8 cellular contexts compared by ENCODE assay signal in the genomic region with DNA sequence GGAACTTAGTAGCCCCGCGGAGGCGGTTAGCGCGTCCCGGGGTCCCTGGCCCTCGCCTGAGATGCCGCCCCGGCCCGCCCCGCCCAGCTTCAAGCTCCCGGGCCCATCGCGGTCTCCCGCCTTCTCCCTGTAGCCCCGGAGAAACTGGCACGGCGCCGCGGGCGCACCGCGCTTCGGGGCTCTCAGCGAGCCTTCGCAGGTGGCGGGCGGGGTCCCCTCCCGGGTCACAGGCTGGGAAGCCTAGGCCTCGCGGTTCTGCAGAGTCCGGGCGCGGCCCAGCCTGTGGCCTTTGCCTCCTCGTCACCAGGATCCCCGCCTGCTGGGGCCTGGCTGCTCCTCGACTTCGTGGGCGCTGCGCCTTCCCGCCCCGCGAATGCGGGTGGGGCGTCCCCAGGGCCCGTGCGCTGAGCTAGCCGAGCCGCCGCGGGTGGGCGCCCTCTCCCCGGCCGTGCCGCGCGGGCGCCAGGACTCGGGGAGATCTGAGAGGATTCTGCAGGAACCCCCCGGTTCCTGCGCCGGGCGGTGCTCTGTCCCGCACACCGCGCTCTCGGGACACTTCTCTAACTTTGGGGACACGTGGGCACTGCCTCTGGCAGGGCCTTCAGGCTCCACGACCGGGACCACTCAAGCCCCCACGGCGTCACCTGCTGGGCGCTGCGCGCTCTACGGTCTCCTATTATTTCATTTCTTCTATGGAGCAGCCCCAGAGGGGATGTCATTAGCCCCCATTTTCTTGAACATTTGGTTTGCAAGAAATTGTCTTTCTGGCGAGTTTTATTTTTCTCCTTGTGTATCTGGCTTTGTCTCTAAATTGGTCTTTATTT. TPM values are rescaled to one million over a fixed set of nuclear protein-coding genes. Genes with fewer than 3 reads are reported as not detected.
DNase-seq lines count a peak whose midpoint lies in the region; ATAC-seq, FAIRE-seq and TF ChIP-seq lines count a peak whose summit lies in the region.

No MANE protein-coding gene starts in this region.

- CTCF ChIA-PET in IMR-90 (lab: Yijun Ruan, JAX) (interaction anchor here (0.6 to 2.0 kb wide), 10 partner anchors 11 to 344 kb away, joined by 3 to 8 read pairs (median 3); no protein-coding TSS in a partner anchor), K562 (lab: Yijun Ruan, JAX; ENCODE audit: low intra/inter-chr PET ratio) (interaction anchor here (0.6 kb wide), 1 partner anchor 48 kb away, joined by 4 read pairs; no protein-coding TSS in a partner anchor)

- H3K23ac ChIP-seq in IMR-90 (ENCODE audit: low read depth, low read length), result peak overlapping the region; percentile 31; the same call in 1 of the 2 replicates

- H3K9ac ChIP-seq in IMR-90 (ENCODE audit: low read depth, low read length) (peak overlapping the region; percentile 40; the same call in 1 of the 2 replicates), K562 (ENCODE audit: insufficient read depth in 1 of 2, low read depth in 2 of 2, low read length in 2 of 2) (peak overlapping the region; percentile 69 to 90)

- POLR2A ChIA-PET in IMR-90 (lab: Charles Lee; ENCODE audit: unreplicated experiment), result interaction anchor here (0.6 kb wide), 2 partner anchors 108 to 849 kb away, joined by 3 to 4 read pairs; a partner anchor contains a TSS
- POLR2A ChIA-PET in K562 (lab: Yijun Ruan, JAX), result interaction anchor here (0.7 to 1.1 kb wide), 2 partner anchors 15 to 28 kb away, joined by 4 to 6 read pairs; no protein-coding TSS in a partner anchor

- intact Hi-C loops in IMR-90 (cut with micrococcal nuclease), result loop anchor here (1.0 to 5.0 kb wide), 5 partner anchors 48 to 344 kb away; a partner anchor contains a TSS
- intact Hi-C loops in K562 (cut with micrococcal nuclease), result loop anchor here (1.0 to 10.0 kb wide), 5 partner anchors 46 to 336 kb away; a partner anchor contains a TSS

- peaks cover 36% of the 10 kb centered on the region for H3K4me1 Mint-ChIP-seq in T-helper 2 cell treated with Interferon-gamma antibody and Interleukin-4, amounts not matched to agents 5 μg/mL and 100 μg/mL, for 36 hours (ENCODE audit: low read depth)

- H4K5ac ChIP-seq in IMR-90 (ENCODE audit: low read depth, low read length), result no peak overlapping the region

- H3K27ac ChIP-seq in IMR-90 (ENCODE audit: insufficient read depth, low read length), result peak overlapping the region; percentile 43
- peak overlapping the region; percentile 75 for H3K27ac ChIP-seq in K562 (ENCODE audit: extremely low read depth, low read depth, low read length)

- TF ChIP-seq CTCF in IMR-90 (conservative IDR thresholded peaks at IDR 0.05; ENCODE audit: low read depth, low read length), result peak; percentile 56
- peak; percentile 56 to 67 (median 66) for TF ChIP-seq CTCF in K562 (IDR thresholded peaks at IDR 0.05 in 2 of 3, conservative IDR thresholded peaks at IDR 0.05 in 1 of 3; ENCODE audit: insufficient read depth in 2 of 3, low read depth in 1 of 3, low read length in 3 of 3)
- TF ChIP-seq CTCF in kidney epithelial cell (IDR thresholded peaks at IDR 0.05; ENCODE audit: insufficient read depth, low read length, poor library complexity, severe bottlenecking), result peak; percentile 56

- peak overlapping the region; percentile 86 for H3K4me3 Mint-ChIP-seq in T-helper 2 cell treated with Interferon-gamma antibody and Interleukin-4, amounts not matched to agents 5 μg/mL and 100 μg/mL, for 36 hours

- peak overlapping the region; percentile 52; the same call in 1 of the 2 replicates for H3K14ac ChIP-seq in IMR-90 (replicated peaks; ENCODE audit: low read depth, low read length)

- peak; percentile 44 for ATAC-seq in GM21576 (IDR thresholded peaks at IDR 0.05; ENCODE audit: unreplicated experiment)
- ATAC-seq in IMR-90 (ENCODE audit: low read depth), result peak; percentile 58
- peak; percentile 66 for ATAC-seq in K562

- in situ Hi-C loops in IMR-90 (cut with MboI; ENCODE audit: low sequenced_read_pairs) (no loop called here), K562 (cut with MboI) (no loop called here)

- H4K8ac ChIP-seq in IMR-90 (ENCODE audit: low read depth in 2 of 2, low read length in 2 of 2), result peak overlapping the region in 1 of 2 experiments; percentile 74; a peak in 1 of 4 replicates

- peaks cover 44% of the 10 kb centered on the region for H3K79me2 ChIP-seq in K562 (ENCODE audit: control insufficient read depth, insufficient read depth, low read length)

- peak overlapping the region; percentile 79 for H2BK5ac ChIP-seq in IMR-90 (ENCODE audit: low read depth, low read length, poor library complexity, severe bottlenecking)

- peak overlapping the region; percentile 68 for H3K4ac ChIP-seq in IMR-90 (ENCODE audit: low read depth, low read length)

- H3K9me3 ChIP-seq in IMR-90 (ENCODE audit: control insufficient read depth, insufficient read depth, low read length) (no peaks in the 10 kb centered on the region), K562 (replicated peaks; ENCODE audit: control insufficient read depth, insufficient read depth, low read depth, low read length) (no peaks in the 10 kb centered on the region)

- peaks cover 21% of the 10 kb centered on the region for H3K27me3 Mint-ChIP-seq in T-helper 2 cell treated with Interferon-gamma antibody and Interleukin-4, amounts not matched to agents 5 μg/mL and 100 μg/mL, for 36 hours (ENCODE audit: low read depth)

- H3K9me3 Mint-ChIP-seq in T-helper 2 cell treated with Interferon-gamma antibody and Interleukin-4, amounts not matched to agents 5 μg/mL and 100 μg/mL, for 36 hours, result no peaks in the 10 kb centered on the region

- H2BK120ac ChIP-seq in IMR-90 (ENCODE audit: low read depth, low read length), result peak overlapping the region; percentile 29

- peak overlapping the region; percentile 97 for H2AK9ac ChIP-seq in IMR-90 (replicated peaks; ENCODE audit: low read depth, low read length, poor library complexity)

- peaks cover 18 to 40% of the 10 kb centered on the region in 2 experiments for H3K79me1 ChIP-seq in IMR-90 (ENCODE audit: low read depth in 1 of 2, low read length in 2 of 2)

- TF ChIP-seq EP300 in K562 (IDR thresholded peaks at IDR 0.05; ENCODE audit: low read length), result no peak

- peaks cover 20% of the 10 kb centered on the region for H3K4me1 ChIP-seq in IMR-90 (ENCODE audit: control insufficient read depth, insufficient read depth, low read length)
- H3K4me1 ChIP-seq in K562 (replicated peaks in 1 of 2; ENCODE audit: control insufficient read depth in 2 of 2, insufficient read depth in 2 of 2, low read length in 2 of 2), result peaks cover 17 to 52% of the 10 kb centered on the region in 2 experiments

- no TSS peak for BruUV-seq in IMR-90 (replicated peaks; lab: Mats Ljungman, UMichigan)
- BruUV-seq in K562 (replicated peaks; lab: Mats Ljungman, UMichigan), result TSS peak; percentile 72

- H3K27ac Mint-ChIP-seq in T-helper 2 cell treated with Interferon-gamma antibody and Interleukin-4, amounts not matched to agents 5 μg/mL and 100 μg/mL, for 36 hours, result peak overlapping the region; percentile 93

- H3K4me3 ChIP-seq in IMR-90 (ENCODE audit: insufficient read depth, low read depth, low read length) (peak overlapping the region; percentile 81), K562 (peak overlapping the region; percentile 70), kidney epithelial cell (ENCODE audit: low read depth, low read length) (peak overlapping the region; percentile 59)

- TF ChIP-seq RAD21 in IMR-90 (IDR thresholded peaks at IDR 0.05; ENCODE audit: low read length), result peak; percentile 54
- peak; percentile 21 to 58; a peak in 3 of 4 replicates for TF ChIP-seq RAD21 in K562 (CRISPR knock-in tag; conservative IDR thresholded peaks at IDR 0.05 in 1 of 2, IDR thresholded peaks at IDR 0.05 in 1 of 2)

- no peak for FAIRE-seq in K562 (lab: Jason Lieb, UNC)

- H2AFZ ChIP-seq in IMR-90 (replicated peaks; ENCODE audit: low read length, poor library complexity), result peak overlapping the region; percentile 93
- H2AFZ ChIP-seq in K562 (ENCODE audit: low read depth, low read length), result peak overlapping the region; percentile 82

- H3K18ac ChIP-seq in IMR-90 (ENCODE audit: low read depth, low read length), result no peak overlapping the region

- no peak overlapping the region for H2BK20ac ChIP-seq in IMR-90 (ENCODE audit: low read depth, low read length)

- H2BK15ac ChIP-seq in IMR-90 (ENCODE audit: low read depth, low read length), result no peak overlapping the region

- H3K36me3 ChIP-seq in IMR-90 (ENCODE audit: control insufficient read depth, insufficient read depth, low read length) (no peaks in the 10 kb centered on the region), K562 (ENCODE audit: control insufficient read depth, insufficient read depth, low read length) (no peaks in the 10 kb centered on the region), kidney epithelial cell (ENCODE audit: control insufficient read depth, insufficient read depth, low read length) (no peaks in the 10 kb centered on the region)

- H3K27me3 ChIP-seq in IMR-90 (ENCODE audit: control insufficient read depth, insufficient read depth, low read length) (no peaks in the 10 kb centered on the region; the same call in 1 of the 2 replicates), K562 (ENCODE audit: control insufficient read depth in 2 of 2, insufficient read depth in 2 of 2, low read length in 2 of 2) (no peaks in the 10 kb centered on the region), kidney epithelial cell (ENCODE audit: control insufficient read depth, insufficient read depth, low read length) (no peaks in the 10 kb centered on the region)

- H3K4me2 ChIP-seq in IMR-90 (ENCODE audit: low read depth, low read length), result peak overlapping the region; percentile 48
- peak overlapping the region; percentile 77 for H3K4me2 ChIP-seq in K562 (ENCODE audit: insufficient read depth, low read length)

- peaks cover 19% of the 10 kb centered on the region for H3K9me1 ChIP-seq in IMR-90 (ENCODE audit: insufficient read depth, low read length)
- no peaks in the 10 kb centered on the region for H3K9me1 ChIP-seq in K562 (ENCODE audit: control insufficient read depth, insufficient read depth, low read length)

- WGBS in IMR-90 (ENCODE audit: extremely low coverage in 2 of 2, insufficient read length in 1 of 2), 2 experiments, result 1% methylated on average over 50 of the region's 77 CpGs; no CpG with 5 or more reads in 1 of the 2 experiments
- WGBS in K562 (ENCODE audit: insufficient coverage, low coverage, missing lambda C conversion rate), result 2% methylated on average over 28 of the region's 77 CpGs

- H4K20me1 ChIP-seq in IMR-90 (ENCODE audit: insufficient read depth, low read length) (peaks cover 36% of the 10 kb centered on the region), K562 (replicated peaks; ENCODE audit: control insufficient read depth, insufficient read depth, low read length) (0 out of 2 replicates have a peak, but pooled peaks cover 5% of the 10 kb centered on the region)

- peaks cover 9% of the 10 kb centered on the region for H3K36me3 Mint-ChIP-seq in T-helper 2 cell treated with Interferon-gamma antibody and Interleukin-4, amounts not matched to agents 5 μg/mL and 100 μg/mL, for 36 hours (ENCODE audit: low read depth)

- H3K56ac ChIP-seq in IMR-90 (ENCODE audit: extremely low read depth, insufficient read depth, low read length), result no peak overlapping the region

- peak overlapping the region; percentile 61 for H4K91ac ChIP-seq in IMR-90 (ENCODE audit: insufficient read depth, low read depth, low read length)

- dilution Hi-C loops in IMR-90 (cut with HindIII; ENCODE audit: low sequenced_read_pairs, unreplicated experiment), result no loop called here

- H2AK5ac ChIP-seq in IMR-90 (ENCODE audit: low read depth, low read length), result no peak overlapping the region

- no peak; the same call in 1 of the 2 replicates for TF ChIP-seq POLR2A in IMR-90 (IDR thresholded peaks at IDR 0.05; ENCODE audit: low read depth, low read length)
- peak; percentile 21 for TF ChIP-seq POLR2A in K562 (conservative IDR thresholded peaks at IDR 0.05)

- DNase-seq in EH (ENCODE audit: low read depth), result peak; percentile 64
- DNase-seq in IMR-90, result peak; percentile 49
- DNase-seq in T-helper 2 cell treated with Interferon-gamma antibody and Interleukin-4, amounts not matched to agents 5 μg/mL and 100 μg/mL, for 36 hours (ENCODE audit: low spot score), result peak; percentile 58
- DNase-seq in K562 (ENCODE audit: extremely low read depth in 1 of 4, low spot score in 3 of 4), result peak; percentile 65 to 77 (median 74)
- no peak for DNase-seq in kidney epithelial cell (ENCODE audit: low read depth)
- peak; percentile 63 for DNase-seq in stimulated activated CD4-positive, alpha-beta T cell treated with anti-CD3 and anti-CD28 coated beads, Interleukin-1b, Interleukin-23, amount 100 ng/mL, for 48 hours
- no peak for DNase-seq in NCI-H128 (lab: John Stamatoyannopoulos, UW; ENCODE audit: unreplicated experiment)

RNA-seq across cellular contexts. Expression of a gene that starts 0.7 kb away (rescaled TPM):
- 35.3 and 55.5 TPM in 2 replicates for total RNA-seq in IMR-90 (2012; rRNA removed)
- 77.0 and 89.7 TPM in 2 replicates for polyA plus RNA-seq in IMR-90 (2012; rRNA removed)
- polyA plus RNA-seq in IMR-90 (2012; cell fraction: cytosol; rRNA removed), result 29.0 and 54.5 TPM in 2 replicates
- polyA plus RNA-seq in IMR-90 (2012; cell fraction: nucleus; rRNA removed; ENCODE audit: low replicate concordance), result 9.4 and 39.2 TPM in 2 replicates
- 9.5 and 17.1 TPM in 2 replicates for total RNA-seq in K562 (2011; cell fraction: chromatin; rRNA removed; ENCODE audit: low replicate concordance)
- total RNA-seq in K562 (2011; cell fraction: nucleolus; rRNA removed), result 9.5 and 11.8 TPM in 2 replicates
- total RNA-seq in K562 (2011; cell fraction: nucleoplasm; rRNA removed), result 15.0 and 25.7 TPM in 2 replicates
- 47.6 and 61.8 TPM in 2 replicates for total RNA-seq in K562 (2014; rRNA removed)
- total RNA-seq in K562 (2014; rRNA removed; fragmentation: Illumina TruSeq; extraction: Trizol), result 67.5 and 76.1 TPM in 2 replicates
- total RNA-seq in K562 (2015; rRNA removed; fragmentation: Illumina TruSeq; extraction: Trizol), result 62.1 and 62.4 TPM in 2 replicates
- 56.6 and 59.1 TPM in 2 replicates for total RNA-seq in K562 (2021)
- polyA plus RNA-seq in K562 (2011; rRNA removed), result 89.3 and 123 TPM in 2 replicates
- 23.5 and 39.7 TPM in 2 replicates for polyA plus RNA-seq in K562 (2011; cell fraction: cytosol; rRNA removed)
- 17.6 and 25.4 TPM in 2 replicates for polyA plus RNA-seq in K562 (2011; cell fraction: nucleus; rRNA removed)
- polyA plus RNA-seq in K562 (2012), result 72.6 and 102 TPM in 2 replicates
- 81.1 and 91.4 TPM in 2 replicates for polyA plus RNA-seq in K562 (2014; fragmentation: Illumina TruSeq; extraction: Trizol)
- 10 to 100 TPM; 31.9 to 43.7 TPM for polyA plus RNA-seq in K562 (2014; fragmentation: Nextera tagmentation; extraction: Ambion mirVana)
- 79.2 and 104 TPM in 2 replicates for polyA plus RNA-seq in K562 (2014; rRNA removed)
- polyA minus RNA-seq in K562 (2011; rRNA and poly(A)+ RNA removed), result 48.6 and 52.8 TPM in 2 replicates
- 21.9 and 24.2 TPM in 2 replicates for polyA minus RNA-seq in K562 (2011; cell fraction: cytosol; rRNA and poly(A)+ RNA removed)
- polyA minus RNA-seq in K562 (2011; cell fraction: nucleus; rRNA and poly(A)+ RNA removed), result 4.6 and 9.9 TPM in 2 replicates
- total RNA-seq in kidney epithelial cell, result 35.1 and 43.7 TPM in 2 replicates

RNA-seq across cellular contexts. Expression of a gene that starts 53.6 kb away (rescaled TPM):
- total RNA-seq in IMR-90 (2012; rRNA removed) (28.0 and 44.2 TPM in 2 replicates), K562 (2014; rRNA removed) (26.0 and 34.0 TPM in 2 replicates), K562 (2014; rRNA removed; fragmentation: Illumina TruSeq; extraction: Trizol) (53.6 and 58.2 TPM in 2 replicates), K562 (2015; rRNA removed; fragmentation: Illumina TruSeq; extraction: Trizol) (44.0 and 45.3 TPM in 2 replicates), K562 (2021) (119 and 126 TPM in 2 replicates), kidney epithelial cell (43.0 and 49.0 TPM in 2 replicates)
- polyA plus RNA-seq in IMR-90 (2012; rRNA removed) (62.9 and 83.5 TPM in 2 replicates), K562 (2011; rRNA removed) (113 and 116 TPM in 2 replicates), K562 (2014; fragmentation: Illumina TruSeq; extraction: Trizol) (101 and 112 TPM in 2 replicates), K562 (2014; fragmentation: Nextera tagmentation; extraction: Ambion mirVana) (10 to 100 TPM; 22.5 to 30.8 TPM), K562 (2014; rRNA removed) (89.3 and 98.7 TPM in 2 replicates)
- 14.1 and 19.3 TPM in 2 replicates for polyA plus RNA-seq in IMR-90 (2012; cell fraction: cytosol; rRNA removed)
- polyA plus RNA-seq in IMR-90 (2012; cell fraction: nucleus; rRNA removed; ENCODE audit: low replicate concordance), result 63.6 and 388 TPM in 2 replicates
- 198 and 514 TPM in 2 replicates for total RNA-seq in K562 (2011; cell fraction: chromatin; rRNA removed; ENCODE audit: low replicate concordance)
- total RNA-seq in K562 (2011; cell fraction: nucleolus; rRNA removed), result 93.2 and 115 TPM in 2 replicates
- 178 and 179 TPM in 2 replicates for total RNA-seq in K562 (2011; cell fraction: nucleoplasm; rRNA removed)
- polyA plus RNA-seq in K562 (2011; cell fraction: cytosol; rRNA removed), result 19.5 and 43.1 TPM in 2 replicates
- 192 and 336 TPM in 2 replicates for polyA plus RNA-seq in K562 (2011; cell fraction: nucleus; rRNA removed)
- polyA plus RNA-seq in K562 (2012), result 74.9 and 83.6 TPM in 2 replicates
- 85.9 and 92.3 TPM in 2 replicates for polyA minus RNA-seq in K562 (2011; rRNA and poly(A)+ RNA removed)
- 30.6 and 32.8 TPM in 2 replicates for polyA minus RNA-seq in K562 (2011; cell fraction: cytosol; rRNA and poly(A)+ RNA removed)
- 52.5 and 99.1 TPM in 2 replicates for polyA minus RNA-seq in K562 (2011; cell fraction: nucleus; rRNA and poly(A)+ RNA removed)

Comparison
In these comparisons a context has a peak if more than half of its experiments do, and no peak if none do; other contexts are left out.
1. DNase-seq: peak in EH (single experiment), IMR-90 (single experiment), T-helper 2 cell treated with Interferon-gamma antibody and Interleukin-4, amounts not matched to agents 5 μg/mL and 100 μg/mL, for 36 hours (single experiment), K562 (4 of 4) and stimulated activated CD4-positive, alpha-beta T cell treated with anti-CD3 and anti-CD28 coated beads, Interleukin-1b, Interleukin-23, amount 100 ng/mL, for 48 hours (single experiment); none in kidney epithelial cell (single experiment) and NCI-H128 (single experiment).
2. Peak in every context shown above with its lines, with median percentiles within 50 percentile points of each other: ATAC-seq, H3K4me3 ChIP-seq and CTCF ChIP-seq.